Comparison of ENCODE assay signal across 17 cellular contexts in genomic region chr3:101638262-101638745, GRCh38. TPM values are rescaled to one million over a fixed set of nuclear protein-coding genes. Genes with fewer than 3 reads are reported as not detected.
DNase-seq lines count a peak whose midpoint lies in the region; ATAC-seq, FAIRE-seq and TF ChIP-seq lines count a peak whose summit lies in the region.
"Had no signal": no experiment of that assay in that cellular context is flagged by ENCODE, and none has a peak within 500 bp of the region (broad histone marks: within the 10 kb centered on the region; RNA-seq: fewer than 3 reads in every experiment).

No MANE protein-coding gene starts in this region.

- H3K4me3 Mint-ChIP-seq in activated T-cell treated with anti-CD3 and anti-CD28 coated beads, Interleukin-2, amount 50 U/mL, for 72 hours = no peak overlapping the region
- H3K4me3 Mint-ChIP-seq: activated naive CD8-positive, alpha-beta T cell treated with anti-CD3 and anti-CD28 coated beads, Interleukin-2, amount 10 ng/mL, durations not matched to agents 7 days and 5 days; CD4-positive, CD25-positive, alpha-beta regulatory T cell had no signal

- TF ChIP-seq RAD21 in GM12878 (IDR thresholded peaks at IDR 0.05; ENCODE audit: insufficient read depth, low read depth, low read length) = peak; percentile 36

- H3K9ac ChIP-seq in Karpas-422 (ENCODE audit: low read length) (no peak overlapping the region), GM12878 (ENCODE audit: control insufficient read depth, insufficient read depth, low read length) (no peak overlapping the region)

- no peak for FAIRE-seq in GM12878 (lab: Jason Lieb, UNC)
- FAIRE-seq: TTC549 had no signal

- H3K36me3 ChIP-seq in Karpas-422 (ENCODE audit: insufficient read depth, low read length) = no peaks in the 10 kb centered on the region
- H3K36me3 ChIP-seq in GM12878 (ENCODE audit: control insufficient read depth in 2 of 2, insufficient read depth in 2 of 2, low read length in 1 of 2) = no peaks in the 10 kb centered on the region
- H3K36me3 ChIP-seq in gastrocnemius medialis = no peaks in the 10 kb centered on the region
- H3K36me3 ChIP-seq: SJCRH30 had no signal

- no peak overlapping the region for H3K27ac Mint-ChIP-seq in activated T-cell treated with anti-CD3 and anti-CD28 coated beads, Interleukin-2, amount 50 U/mL, for 72 hours
- H3K27ac Mint-ChIP-seq: activated naive CD8-positive, alpha-beta T cell treated with anti-CD3 and anti-CD28 coated beads, Interleukin-2, amount 10 ng/mL, durations not matched to agents 7 days and 5 days; CD4-positive, CD25-positive, alpha-beta regulatory T cell had no signal

- peaks cover 5% of the 10 kb centered on the region for H3K4me1 Mint-ChIP-seq in activated T-cell treated with anti-CD3 and anti-CD28 coated beads, Interleukin-2, amount 50 U/mL, for 72 hours (ENCODE audit: low read depth)

- H3K27me3 Mint-ChIP-seq in activated T-cell treated with anti-CD3 and anti-CD28 coated beads, Interleukin-2, amount 50 U/mL, for 72 hours (ENCODE audit: low read depth) = no peaks in the 10 kb centered on the region
- H3K27me3 Mint-ChIP-seq: activated naive CD8-positive, alpha-beta T cell treated with anti-CD3 and anti-CD28 coated beads, Interleukin-2, amount 10 ng/mL, durations not matched to agents 7 days and 5 days; CD4-positive, CD25-positive, alpha-beta regulatory T cell had no signal

- H2AFZ ChIP-seq in Karpas-422 (ENCODE audit: low read length) (no peak overlapping the region), GM12878 (ENCODE audit: control insufficient read depth, low read depth, low read length) (no peak overlapping the region)

- H3K9me2 ChIP-seq in Karpas-422 (replicated peaks; ENCODE audit: insufficient read depth, low read length) = no peaks in the 10 kb centered on the region

- H3K4me3 ChIP-seq in Karpas-422 (ENCODE audit: low read length) (no peak overlapping the region), GM12878 (no peak overlapping the region), gastrocnemius medialis (no peak overlapping the region)
- H3K4me3 ChIP-seq: SJCRH30, testis had no signal

- TF ChIP-seq POLR2A in GM12878 (IDR thresholded peaks at IDR 0.05; ENCODE audit: low read depth, low read length) (no peak), gastrocnemius medialis (IDR thresholded peaks at IDR 0.05) (no peak)

- H3K9me3 ChIP-seq in Karpas-422 (ENCODE audit: low read length) (no peaks in the 10 kb centered on the region), GM12878 (replicated peaks; ENCODE audit: control insufficient read depth, insufficient read depth, low read length) (no peaks in the 10 kb centered on the region), gastrocnemius medialis (no peaks in the 10 kb centered on the region)
- H3K9me3 ChIP-seq: SJCRH30, testis had no signal

- no peak overlapping the region for H3K4me2 ChIP-seq in Karpas-422 (ENCODE audit: low read depth, low read length, poor library complexity, severe bottlenecking)
- H3K4me2 ChIP-seq in GM12878 (ENCODE audit: control insufficient read depth, insufficient read depth) = no peak overlapping the region

- 76% methylated on average over 10 of the region's 10 CpGs for WGBS in GM12878 (ENCODE audit: insufficient coverage, insufficient replicate concordance, low lambda C conversion rate, missing lambda C conversion rate)

- POLR2A ChIA-PET in GM12878 (lab: Charles Lee) = no interaction called here

- TF ChIP-seq CTCF in GM12873 (IDR thresholded peaks at IDR 0.05; ENCODE audit: insufficient read depth, low read depth, low read length, missing control alignments) = peak; percentile 12
- peak in 1 of 3 experiments; percentile 39; a peak in 3 of 6 replicates for TF ChIP-seq CTCF in GM12878 (IDR thresholded peaks at IDR 0.05 in 2 of 3, conservative IDR thresholded peaks at IDR 0.05 in 1 of 3; ENCODE audit: control insufficient read depth in 2 of 3, extremely low read depth in 1 of 3, insufficient read depth in 1 of 3, low read depth in 3 of 3, low read length in 3 of 3)
- TF ChIP-seq CTCF in gastrocnemius medialis (IDR thresholded peaks at IDR 0.05 in 4 of 5, conservative IDR thresholded peaks at IDR 0.05 in 1 of 5) = no peak

- intact Hi-C loops in GM12878 (cut with micrococcal nuclease; ENCODE audit: unreplicated experiment) (no loop called here), left cardiac atrium (cut with DNase I) (no loop called here), gastrocnemius medialis (cut with DNase I; ENCODE audit: low total_unique reads) (no loop called here)

- ATAC-seq in GM12878 (peak; percentile 20; the same call in 2 of the 3 replicates), left cardiac atrium (no peak), gastrocnemius medialis (no peak)
- no peak for ATAC-seq in activated T-cell treated with anti-CD3 and anti-CD28 coated beads, Interleukin-2, amount 50 U/mL, for 72 hours (replicated peaks in 1 of 2)

- BruUV-seq in GM12878 (replicated peaks; lab: Mats Ljungman, UMichigan) = no TSS peak

- no peak overlapping the region for H3K27ac ChIP-seq in Karpas-422 (ENCODE audit: low read length)
- no peak overlapping the region for H3K27ac ChIP-seq in GM12878 (ENCODE audit: control insufficient read depth, insufficient read depth)
- H3K27ac ChIP-seq in gastrocnemius medialis = no peak overlapping the region
- H3K27ac ChIP-seq: SJCRH30, testis had no signal

- DNase-seq in Karpas-422 (peak; percentile 66), GM12878 (ENCODE audit: low read depth, low spot score) (no peak), mesenteric fat pad (ENCODE audit: low spot score) (peak; percentile 43), left cardiac atrium (no peak), gastrocnemius medialis (no peak)
- DNase-seq in activated T-cell treated with anti-CD3 and anti-CD28 coated beads, Interleukin-2, amount 50 U/mL, for 72 hours = no peak
- no peak for DNase-seq in effector CD4-positive, alpha-beta T cell
- DNase-seq: activated naive CD8-positive, alpha-beta T cell treated with anti-CD3 and anti-CD28 coated beads, Interleukin-2, amount 10 ng/mL, durations not matched to agents 7 days and 5 days; GDM1; NCI-H1417; NCI-H748 treated with DMSO at 0.1 percent for 48 hours; SJCRH30; stimulated activated CD4-positive, alpha-beta T cell treated with anti-CD3 and anti-CD28 coated beads, Interleukin-12 subunit alpha, Interleukin-12 subunit beta, amount 100 ng/mL, for 4 hours; testis had no signal

- RAD21 ChIA-PET in GM12878 (lab: Charles Lee; ENCODE audit: unreplicated experiment) = interaction anchor here (0.9 to 1.7 kb wide), 2 partner anchors 60 to 568 kb away, joined by 3 to 4 read pairs; no protein-coding TSS in a partner anchor

- no peaks in the 10 kb centered on the region for H3K36me3 Mint-ChIP-seq in activated T-cell treated with anti-CD3 and anti-CD28 coated beads, Interleukin-2, amount 50 U/mL, for 72 hours (ENCODE audit: insufficient read depth in 2 of 2)
- H3K36me3 Mint-ChIP-seq: activated naive CD8-positive, alpha-beta T cell treated with anti-CD3 and anti-CD28 coated beads, Interleukin-2, amount 10 ng/mL, durations not matched to agents 7 days and 5 days; CD4-positive, CD25-positive, alpha-beta regulatory T cell had no signal

- H3K27me3 ChIP-seq in Karpas-422 (ENCODE audit: low read length) (no peaks in the 10 kb centered on the region), GM12878 (replicated peaks in 1 of 2; ENCODE audit: control insufficient read depth in 2 of 2, insufficient read depth in 2 of 2, low read length in 1 of 2) (no peaks in the 10 kb centered on the region; a peak in 1 of 4 replicates), gastrocnemius medialis (no peaks in the 10 kb centered on the region)
- H3K27me3 ChIP-seq: SJCRH30, testis had no signal

- no peak for TF ChIP-seq EP300 in GM12878 (IDR thresholded peaks at IDR 0.05; ENCODE audit: borderline replicate concordance in 1 of 2, control insufficient read depth in 1 of 2, low read depth in 2 of 2, low read length in 2 of 2)

- CTCF ChIA-PET in GM12878 (lab: Yijun Ruan, JAX) = interaction anchor here (0.6 to 4.2 kb wide), 5 partner anchors 10 to 1322 kb away, joined by 3 to 22 read pairs (median 4); partner anchors contain the start of gene PCNP

- SMC1A ChIA-PET in GM12878 (lab: Charles Lee; ENCODE audit: uncharacterized antibody, unreplicated experiment) = interaction anchor here (0.8 to 1.6 kb wide), 4 partner anchors 11 to 1970 kb away, joined by 3 to 4 read pairs (median 4); no protein-coding TSS in a partner anchor

- in situ Hi-C loops in GM12878 (cut with MboI) (loop anchor here (5.0 kb wide), 1 partner anchor 566 kb away; no protein-coding TSS in a partner anchor), gastrocnemius medialis (cut with MboI; ENCODE audit: low sequenced_read_pairs in 4 of 4) (no loop called here)

- H3K9me3 Mint-ChIP-seq in activated T-cell treated with anti-CD3 and anti-CD28 coated beads, Interleukin-2, amount 50 U/mL, for 72 hours = no peaks in the 10 kb centered on the region
- H3K9me3 Mint-ChIP-seq: activated naive CD8-positive, alpha-beta T cell treated with anti-CD3 and anti-CD28 coated beads, Interleukin-2, amount 10 ng/mL, durations not matched to agents 7 days and 5 days had no signal

- H3K4me1 ChIP-seq in Karpas-422 (ENCODE audit: low read length) (peaks cover 6% of the 10 kb centered on the region; the same call in 1 of the 2 replicates), GM12878 (ENCODE audit: control insufficient read depth, insufficient read depth, low read length) (no peaks in the 10 kb centered on the region; the same call in 1 of the 2 replicates), gastrocnemius medialis (no peaks in the 10 kb centered on the region)
- H3K4me1 ChIP-seq: testis had no signal

- H4K20me1 ChIP-seq in Karpas-422 (ENCODE audit: insufficient read depth, low read depth, low read length) = no peaks in the 10 kb centered on the region
- no peaks in the 10 kb centered on the region for H4K20me1 ChIP-seq in GM12878 (ENCODE audit: control insufficient read depth, insufficient read depth)

- no peaks in the 10 kb centered on the region for H3K79me2 ChIP-seq in Karpas-422 (ENCODE audit: low read length)
- no peaks in the 10 kb centered on the region for H3K79me2 ChIP-seq in GM12878 (ENCODE audit: control insufficient read depth, insufficient read depth, low read length)

RNA-seq across cellular contexts. Expression of gene ZBTB11, which starts 38.6 kb away (rescaled TPM):
- total RNA-seq in Karpas-422 (2014; rRNA removed; shearing (Covaris generic); ENCODE audit: low replicate concordance) = 19.0 and 28.9 TPM in 2 replicates
- total RNA-seq in GM12878 (2013; cell fraction: nucleolus; rRNA removed) = 64.9 and 66.7 TPM in 2 replicates
- total RNA-seq in GM12878 (2014; rRNA removed) (23.8 and 28.4 TPM in 2 replicates), GM12878 (2014; rRNA removed; fragmentation: Illumina TruSeq; extraction: Trizol) (25.7 and 26.4 TPM in 2 replicates), GM12878 (2021) (19.2 and 19.7 TPM in 2 replicates), mesenteric fat pad (15.1 TPM), left cardiac atrium (10 to 100 TPM in 1 of 2 donors, 1 to 10 TPM in 1; 8.3 to 10.3 TPM), gastrocnemius medialis (10 to 100 TPM; 14.6 to 20.9 (median 16.1) TPM)
- 5.4 TPM for polyA plus RNA-seq in GM12878 (2011; ENCODE audit: low read depth)
- polyA plus RNA-seq in GM12878 (2011; rRNA removed) (21.4 and 31.9 TPM in 2 replicates), GM12878 (2014; fragmentation: Illumina TruSeq; extraction: Trizol) (20.5 and 25.5 TPM in 2 replicates), GM12878 (2014; fragmentation: Nextera tagmentation; extraction: Ambion mirVana) (1 to 10 TPM; 3.5 to 5.0 TPM), GM12878 (2014; rRNA removed) (14.3 and 15.0 TPM in 2 replicates), GM12878 (2016; fragmentation: Nextera tagmentation; extraction: Ambion mirVana) (10 to 100 TPM; 14.6 to 16.3 TPM)
- 6.4 and 7.6 TPM in 2 replicates for polyA plus RNA-seq in GM12878 (2011; cell fraction: cytosol; rRNA removed)
- polyA plus RNA-seq in GM12878 (2011; cell fraction: nucleus; rRNA removed) = 16.2 and 20.1 TPM in 2 replicates
- polyA plus RNA-seq in GM12878 (2012) = 8.6 and 11.0 TPM in 2 replicates
- polyA minus RNA-seq in GM12878 (2011; rRNA and poly(A)+ RNA removed) = 22.4 and 28.2 TPM in 2 replicates
- 15.4 and 15.6 TPM in 2 replicates for polyA minus RNA-seq in GM12878 (2011; cell fraction: cytosol; rRNA and poly(A)+ RNA removed)
- 21.2 and 35.5 TPM in 2 replicates for polyA minus RNA-seq in GM12878 (2011; cell fraction: nucleus; rRNA and poly(A)+ RNA removed)
- total RNA-seq in activated T-cell treated with anti-CD3 and anti-CD28 coated beads, Interleukin-2, amount 50 U/mL, for 72 hours = 10 to 100 TPM; 26.8 to 31.9 TPM

RNA-seq across cellular contexts. Expression of gene RPL24, which starts 48.2 kb away (rescaled TPM):
- total RNA-seq in Karpas-422 (2014; rRNA removed; shearing (Covaris generic); ENCODE audit: low replicate concordance) = 3,600 and 7,010 TPM in 2 replicates
- total RNA-seq in GM12878 (2013; cell fraction: nucleolus; rRNA removed) = 234 and 239 TPM in 2 replicates
- 2,238 and 2,984 TPM in 2 replicates for total RNA-seq in GM12878 (2014; rRNA removed)
- 2,534 and 2,672 TPM in 2 replicates for total RNA-seq in GM12878 (2014; rRNA removed; fragmentation: Illumina TruSeq; extraction: Trizol)
- 1,732 and 1,820 TPM in 2 replicates for total RNA-seq in GM12878 (2021)
- polyA plus RNA-seq in GM12878 (2011; ENCODE audit: low read depth) = 1,487 TPM
- polyA plus RNA-seq in GM12878 (2011; rRNA removed) = 2,067 and 2,200 TPM in 2 replicates
- polyA plus RNA-seq in GM12878 (2011; cell fraction: cytosol; rRNA removed) = 988 and 1,251 TPM in 2 replicates
- polyA plus RNA-seq in GM12878 (2011; cell fraction: nucleus; rRNA removed) = 683 and 939 TPM in 2 replicates
- polyA plus RNA-seq in GM12878 (2012) = 2,416 and 3,110 TPM in 2 replicates
- 2,624 and 3,096 TPM in 2 replicates for polyA plus RNA-seq in GM12878 (2014; fragmentation: Illumina TruSeq; extraction: Trizol)
- 1,000 to 10,000 TPM; 1,682 to 2,114 TPM for polyA plus RNA-seq in GM12878 (2014; fragmentation: Nextera tagmentation; extraction: Ambion mirVana)
- 4,115 and 6,051 TPM in 2 replicates for polyA plus RNA-seq in GM12878 (2014; rRNA removed)
- 100 to 1,000 TPM; 898 to 965 TPM for polyA plus RNA-seq in GM12878 (2016; fragmentation: Nextera tagmentation; extraction: Ambion mirVana)
- polyA minus RNA-seq in GM12878 (2011; rRNA and poly(A)+ RNA removed) = 372 and 616 TPM in 2 replicates
- 198 and 199 TPM in 2 replicates for polyA minus RNA-seq in GM12878 (2011; cell fraction: cytosol; rRNA and poly(A)+ RNA removed)
- 168 and 254 TPM in 2 replicates for polyA minus RNA-seq in GM12878 (2011; cell fraction: nucleus; rRNA and poly(A)+ RNA removed)
- 734 TPM for total RNA-seq in mesenteric fat pad
- total RNA-seq in activated T-cell treated with anti-CD3 and anti-CD28 coated beads, Interleukin-2, amount 50 U/mL, for 72 hours = 1,000 to 10,000 TPM; 1,492 to 1,529 TPM
- 100 to 1,000 TPM; 824 to 885 TPM for total RNA-seq in left cardiac atrium
- 1,000 to 10,000 TPM; 1,085 to 1,329 (median 1,254) TPM for total RNA-seq in gastrocnemius medialis

Comparison
In these comparisons a context has a peak if more than half of its experiments do, and no peak if none do; other contexts are left out.
1. DNase-seq: peak in Karpas-422 (single experiment) and mesenteric fat pad (single experiment); none in GM12878 (single experiment), activated T-cell treated with anti-CD3 and anti-CD28 coated beads, Interleukin-2, amount 50 U/mL, for 72 hours (0 of 2), left cardiac atrium (single experiment), effector CD4-positive, alpha-beta T cell (single experiment) and gastrocnemius medialis (0 of 2).